1 cellular context compared by ENCODE assay signal in the genomic region with DNA sequence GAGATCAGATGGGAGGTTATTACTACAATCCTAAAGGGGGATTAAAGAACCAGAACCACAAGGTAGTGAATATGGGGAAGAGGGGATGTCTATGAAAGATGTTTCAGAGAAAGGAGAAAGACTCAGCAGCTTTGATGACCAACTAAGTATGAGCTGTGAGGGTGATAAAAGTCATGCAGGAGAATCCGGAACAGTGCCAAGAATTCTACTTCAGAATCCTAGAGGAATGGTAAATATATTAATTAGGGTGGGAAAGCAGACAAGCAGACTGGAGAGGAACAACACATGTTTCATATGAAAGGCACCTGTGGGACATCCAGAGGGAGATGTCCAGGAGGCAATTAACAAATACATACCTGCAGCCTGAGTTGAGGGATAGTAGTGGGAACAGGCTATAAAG.
TF ChIP-seq lines count a peak whose summit lies in the region.

No MANE protein-coding gene starts in this region.

TF ChIP-seq in IMR-90, 13 proteins besides CTCF, POLR2A, EP300 and RAD21:
- TF ChIP-seq MXI1 (IDR thresholded peaks at IDR 0.05; ENCODE audit: borderline replicate concordance, low read depth, low read length) (no peak), MAFK (IDR thresholded peaks at IDR 0.05; ENCODE audit: low read depth, low read length) (no peak), NFE2L2 (IDR thresholded peaks at IDR 0.05; ENCODE audit: low read depth, low read length) (no peak), FOS (IDR thresholded peaks at IDR 0.05; ENCODE audit: low read depth, low read length) (no peak), MAZ (IDR thresholded peaks at IDR 0.05; ENCODE audit: borderline replicate concordance, low read depth, low read length) (no peak), RFX5 (IDR thresholded peaks at IDR 0.05; ENCODE audit: low read depth, low read length) (no peak), CHD1 (IDR thresholded peaks at IDR 0.05; ENCODE audit: low read depth, low read length) (no peak), BHLHE40 (IDR thresholded peaks at IDR 0.05; ENCODE audit: low read depth, low read length) (no peak), CEBPB (IDR thresholded peaks at IDR 0.05; ENCODE audit: low read depth, low read length) (no peak), SMC3 (IDR thresholded peaks at IDR 0.05; ENCODE audit: low read depth, low read length) (no peak), RCOR1 (IDR thresholded peaks at IDR 0.05; ENCODE audit: insufficient replicate concordance, low read length) (no peak)
- TF ChIP-seq, protein P1, sequence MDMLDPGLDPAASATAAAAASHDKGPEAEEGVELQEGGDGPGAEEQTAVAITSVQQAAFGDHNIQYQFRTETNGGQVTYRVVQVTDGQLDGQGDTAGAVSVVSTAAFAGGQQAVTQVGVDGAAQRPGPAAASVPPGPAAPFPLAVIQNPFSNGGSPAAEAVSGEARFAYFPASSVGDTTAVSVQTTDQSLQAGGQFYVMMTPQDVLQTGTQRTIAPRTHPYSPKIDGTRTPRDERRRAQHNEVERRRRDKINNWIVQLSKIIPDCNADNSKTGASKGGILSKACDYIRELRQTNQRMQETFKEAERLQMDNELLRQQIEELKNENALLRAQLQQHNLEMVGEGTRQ (IDR thresholded peaks at IDR 0.05; ENCODE audit: low read depth, low read length) = no peak
- TF ChIP-seq, protein P2, sequence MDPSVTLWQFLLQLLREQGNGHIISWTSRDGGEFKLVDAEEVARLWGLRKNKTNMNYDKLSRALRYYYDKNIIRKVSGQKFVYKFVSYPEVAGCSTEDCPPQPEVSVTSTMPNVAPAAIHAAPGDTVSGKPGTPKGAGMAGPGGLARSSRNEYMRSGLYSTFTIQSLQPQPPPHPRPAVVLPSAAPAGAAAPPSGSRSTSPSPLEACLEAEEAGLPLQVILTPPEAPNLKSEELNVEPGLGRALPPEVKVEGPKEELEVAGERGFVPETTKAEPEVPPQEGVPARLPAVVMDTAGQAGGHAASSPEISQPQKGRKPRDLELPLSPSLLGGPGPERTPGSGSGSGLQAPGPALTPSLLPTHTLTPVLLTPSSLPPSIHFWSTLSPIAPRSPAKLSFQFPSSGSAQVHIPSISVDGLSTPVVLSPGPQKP (IDR thresholded peaks at IDR 0.05; ENCODE audit: borderline replicate concordance, low read depth, low read length) = no peak
